Comparison of ENCODE assay signal across 9 cellular contexts in genomic region chr17:40068584-40068916, GRCh38. TPM values are rescaled to one million over a fixed set of nuclear protein-coding genes. Genes with fewer than 3 reads are reported as not detected.
DNase-seq lines count a peak whose midpoint lies in the region; ATAC-seq and TF ChIP-seq lines count a peak whose summit lies in the region.
"Had no signal": no experiment of that assay in that cellular context is flagged by ENCODE, and none has a peak within 500 bp of the region (broad histone marks: within the 10 kb centered on the region; RNA-seq: fewer than 3 reads in every experiment).

No MANE protein-coding gene starts in this region.

- H3K36me3 ChIP-seq in Karpas-422 (ENCODE audit: insufficient read depth, low read length), result no peaks in the 10 kb centered on the region

- 0 out of 2 replicates have a peak, but pooled peaks cover 3% of the 10 kb centered on the region for H3K27me3 ChIP-seq in Karpas-422 (ENCODE audit: low read length)

- no peaks in the 10 kb centered on the region for H3K9me2 ChIP-seq in Karpas-422 (replicated peaks; ENCODE audit: insufficient read depth, low read length)

- no peak for ATAC-seq in natural killer cell treated with Interleukin-12 subunit alpha and Interleukin-12 subunit beta and Interleukin-15 and Interleukin-18, amount 100 ng/mL, for 72 hours

- peak overlapping the region; percentile 45 for H3K4me2 ChIP-seq in Karpas-422 (ENCODE audit: low read depth, low read length, poor library complexity, severe bottlenecking)

- peak overlapping the region; percentile 87 to 90 for H3K27ac Mint-ChIP-seq in natural killer cell treated with Interleukin-12 subunit alpha and Interleukin-12 subunit beta and Interleukin-15 and Interleukin-18, amount 100 ng/mL, for 72 hours

- H3K27ac ChIP-seq in Karpas-422 (ENCODE audit: low read length), result no peak overlapping the region

- H3K79me2 ChIP-seq in Karpas-422 (ENCODE audit: low read length), result no peaks in the 10 kb centered on the region

- TF ChIP-seq CTCF in AG09309 (IDR thresholded peaks at IDR 0.05; ENCODE audit: control insufficient read depth, insufficient read depth, low read depth, low read length, missing control alignments), result no peak
- no peak for TF ChIP-seq CTCF in choroid plexus epithelial cell (conservative IDR thresholded peaks at IDR 0.05; ENCODE audit: low read depth, low read length)

- H4K20me1 ChIP-seq in Karpas-422 (ENCODE audit: insufficient read depth, low read depth, low read length), result 0 out of 2 replicates have a peak, but pooled peaks cover 3% of the 10 kb centered on the region

- H3K4me3 Mint-ChIP-seq in natural killer cell treated with Interleukin-12 subunit alpha and Interleukin-12 subunit beta and Interleukin-15 and Interleukin-18, amount 100 ng/mL, for 72 hours, result peak overlapping the region; percentile 86

- H3K4me3 ChIP-seq in AG09309 (ENCODE audit: control insufficient read depth, low read depth, low read length) (peak overlapping the region; percentile 35), Karpas-422 (ENCODE audit: low read length) (no peak overlapping the region), choroid plexus epithelial cell (ENCODE audit: low read depth, low read length) (peak overlapping the region; percentile 46)

- in situ Hi-C loops in G401 (cut with HindIII; ENCODE audit: low sequenced_read_pairs), result loop anchor here (25.0 kb wide), 1 partner anchor 244 kb away; the partner anchor contains the start of gene RARA

- H3K9me3 Mint-ChIP-seq in natural killer cell treated with Interleukin-12 subunit alpha and Interleukin-12 subunit beta and Interleukin-15 and Interleukin-18, amount 100 ng/mL, for 72 hours, result no peaks in the 10 kb centered on the region

- no peaks in the 10 kb centered on the region for H3K36me3 Mint-ChIP-seq in natural killer cell treated with Interleukin-12 subunit alpha and Interleukin-12 subunit beta and Interleukin-15 and Interleukin-18, amount 100 ng/mL, for 72 hours

- no peak overlapping the region for H3K9ac ChIP-seq in Karpas-422 (ENCODE audit: low read length)

- DNase-seq in AG09309 (ENCODE audit: low read depth) (no peak), Karpas-422 (no peak), choroid plexus epithelial cell (ENCODE audit: low read depth) (no peak), amygdala (lab: John Stamatoyannopoulos, UW) (no peak), NCI-H1417 (lab: John Stamatoyannopoulos, UW) (no peak), G401 (ENCODE audit: low spot score) (no peak), epidermal melanocyte (ENCODE audit: insufficient read length, low spot score) (no peak)
- no peak for DNase-seq in natural killer cell treated with Interleukin-12 subunit alpha and Interleukin-12 subunit beta and Interleukin-15 and Interleukin-18, amount 100 ng/mL, for 72 hours (ENCODE audit: low spot score)

- no peak overlapping the region for H2AFZ ChIP-seq in Karpas-422 (ENCODE audit: low read length)

- H3K4me1 ChIP-seq in Karpas-422 (ENCODE audit: low read length), result peaks cover 48% of the 10 kb centered on the region

- no peaks in the 10 kb centered on the region for H3K27me3 Mint-ChIP-seq in natural killer cell treated with Interleukin-12 subunit alpha and Interleukin-12 subunit beta and Interleukin-15 and Interleukin-18, amount 100 ng/mL, for 72 hours

- no peaks in the 10 kb centered on the region for H3K9me3 ChIP-seq in Karpas-422 (ENCODE audit: low read length)

- peaks cover 52 to 57% of the 10 kb centered on the region in 2 donors for H3K4me1 Mint-ChIP-seq in natural killer cell treated with Interleukin-12 subunit alpha and Interleukin-12 subunit beta and Interleukin-15 and Interleukin-18, amount 100 ng/mL, for 72 hours (ENCODE audit: low read depth in 2 of 2)

RNA-seq across cellular contexts. Expression of gene THRA, which starts 5.8 kb away (rescaled TPM):
- 1.7 and 2.5 TPM in 2 replicates for total RNA-seq in Karpas-422 (2014; rRNA removed; shearing (Covaris generic); ENCODE audit: low replicate concordance)
- 10 to 100 TPM in 1 of 2 donors, 1 to 10 TPM in 1; 4.9 to 10.9 TPM for total RNA-seq in natural killer cell treated with Interleukin-12 subunit alpha and Interleukin-12 subunit beta and Interleukin-15 and Interleukin-18, amount 100 ng/mL, for 72 hours
- total RNA-seq in G401 (2014; rRNA removed; shearing (Covaris generic)), result 11.8 and 18.4 TPM in 2 replicates

RNA-seq across cellular contexts. Expression of gene MED24, which starts 14.3 kb away (rescaled TPM):
- 40.8 and 50.6 TPM in 2 replicates for total RNA-seq in Karpas-422 (2014; rRNA removed; shearing (Covaris generic); ENCODE audit: low replicate concordance)
- 100 to 1,000 TPM in 1 of 2 donors, 10 to 100 TPM in 1; 91.5 to 147 TPM for total RNA-seq in natural killer cell treated with Interleukin-12 subunit alpha and Interleukin-12 subunit beta and Interleukin-15 and Interleukin-18, amount 100 ng/mL, for 72 hours
- total RNA-seq in G401 (2014; rRNA removed; shearing (Covaris generic)), result 70.0 and 90.8 TPM in 2 replicates

RNA-seq across cellular contexts. Expression of gene NR1D1, which starts 31.8 kb away (rescaled TPM):
- 0.65 and 0.67 TPM in 2 replicates for total RNA-seq in Karpas-422 (2014; rRNA removed; shearing (Covaris generic); ENCODE audit: low replicate concordance)
- 1 to 10 TPM; 1.4 to 5.4 TPM for total RNA-seq in natural killer cell treated with Interleukin-12 subunit alpha and Interleukin-12 subunit beta and Interleukin-15 and Interleukin-18, amount 100 ng/mL, for 72 hours
- total RNA-seq in G401 (2014; rRNA removed; shearing (Covaris generic)), result 0.06 and 2.0 TPM in 2 replicates

RNA-seq across cellular contexts. Expression of gene MSL1, which starts 53.2 kb away (rescaled TPM):
- total RNA-seq in Karpas-422 (2014; rRNA removed; shearing (Covaris generic); ENCODE audit: low replicate concordance), result 48.6 and 53.2 TPM in 2 replicates
- total RNA-seq in natural killer cell treated with Interleukin-12 subunit alpha and Interleukin-12 subunit beta and Interleukin-15 and Interleukin-18, amount 100 ng/mL, for 72 hours, result 100 to 1,000 TPM in 1 of 2 donors, 10 to 100 TPM in 1; 79.8 to 102 TPM
- total RNA-seq in G401 (2014; rRNA removed; shearing (Covaris generic)), result 67.9 and 80.5 TPM in 2 replicates

RNA-seq across cellular contexts. Expression of gene CSF3, which starts 53.3 kb away (rescaled TPM):
- not detected in 2 replicates for total RNA-seq in Karpas-422 (2014; rRNA removed; shearing (Covaris generic); ENCODE audit: low replicate concordance)
- under 1 TPM in 1 of 2 donors, not detected in 1; 0.78 TPM for total RNA-seq in natural killer cell treated with Interleukin-12 subunit alpha and Interleukin-12 subunit beta and Interleukin-15 and Interleukin-18, amount 100 ng/mL, for 72 hours
- total RNA-seq in G401 (2014; rRNA removed; shearing (Covaris generic)), result not detected in 2 replicates
- total RNA-seq: HT1080 had no signal
